16 cellular contexts compared by ENCODE assay signal in genomic region chr2:103132536-103133217, GRCh38.
DNase-seq lines count a peak whose midpoint lies in the region; ATAC-seq and TF ChIP-seq lines count a peak whose summit lies in the region.
"Had no signal": no experiment of that assay in that cellular context is flagged by ENCODE, and none has a peak within 500 bp of the region (broad histone marks: within the 10 kb centered on the region; RNA-seq: fewer than 3 reads in every experiment).

No MANE protein-coding gene starts in this region.

- TF ChIP-seq CTCF in MCF 10A (IDR thresholded peaks at IDR 0.05; ENCODE audit: unreplicated experiment): no peak

- H3K27me3 Mint-ChIP-seq in activated naive CD8-positive, alpha-beta T cell treated with anti-CD3 and anti-CD28 coated beads, Interleukin-2, amount 10 ng/mL, durations not matched to agents 7 days and 5 days: peaks cover 5% of the 10 kb centered on the region
- H3K27me3 Mint-ChIP-seq in MCF 10A (ENCODE audit: insufficient read depth, unreplicated experiment): peaks cover 58% of the 10 kb centered on the region

- peaks cover 23% of the 10 kb centered on the region for H3K36me3 Mint-ChIP-seq in activated naive CD8-positive, alpha-beta T cell treated with anti-CD3 and anti-CD28 coated beads, Interleukin-2, amount 10 ng/mL, durations not matched to agents 7 days and 5 days
- H3K36me3 Mint-ChIP-seq in MCF 10A (ENCODE audit: insufficient read depth, unreplicated experiment): no peaks in the 10 kb centered on the region
- H3K36me3 Mint-ChIP-seq: CD8-positive, alpha-beta T cell had no signal

- peak; percentile 56 for DNase-seq in activated naive CD8-positive, alpha-beta T cell treated with anti-CD3 and anti-CD28 coated beads, Interleukin-2, amount 10 ng/mL, durations not matched to agents 7 days and 5 days
- DNase-seq in foreskin melanocyte (no peak), NCI-H2227 (lab: John Stamatoyannopoulos, UW; ENCODE audit: unreplicated experiment) (no peak), MCF 10A (ENCODE audit: unreplicated experiment) (no peak)
- DNase-seq: central memory CD4-positive, alpha-beta T cell; kidney glomerular epithelial cell; NCI-H1092; NCI-H748 treated with DMSO at 0.1 percent for 48 hours; occipital lobe; stimulated activated CD4-positive, alpha-beta T cell treated with anti-CD3 and anti-CD28 coated beads, Interleukin-4, amount 100 ng/mL, for 1 hour; thyroid gland had no signal

- H3K4me3 Mint-ChIP-seq in activated naive CD8-positive, alpha-beta T cell treated with anti-CD3 and anti-CD28 coated beads, Interleukin-2, amount 10 ng/mL, durations not matched to agents 7 days and 5 days: peak overlapping the region; percentile 83
- H3K4me3 Mint-ChIP-seq in MCF 10A (ENCODE audit: unreplicated experiment): no peak overlapping the region
- H3K4me3 Mint-ChIP-seq: CD8-positive, alpha-beta T cell had no signal

- H3K4me1 Mint-ChIP-seq in activated naive CD8-positive, alpha-beta T cell treated with anti-CD3 and anti-CD28 coated beads, Interleukin-2, amount 10 ng/mL, durations not matched to agents 7 days and 5 days: peaks cover 26% of the 10 kb centered on the region
- no peaks in the 10 kb centered on the region for H3K4me1 Mint-ChIP-seq in MCF 10A (ENCODE audit: insufficient read depth, unreplicated experiment)

- BruUV-seq in MCF 10A (replicated peaks; lab: Mats Ljungman, UMichigan): no TSS peak

- intact Hi-C loops in MCF 10A (cut with micrococcal nuclease): no loop called here

- ATAC-seq in GM19023 (IDR thresholded peaks at IDR 0.05; ENCODE audit: unreplicated experiment): peak; percentile 90
- ATAC-seq in GM21576 (IDR thresholded peaks at IDR 0.05; ENCODE audit: unreplicated experiment): peak; percentile 93
- ATAC-seq in HG03175 (IDR thresholded peaks at IDR 0.05; ENCODE audit: unreplicated experiment): peak; percentile 99
- ATAC-seq in activated naive CD8-positive, alpha-beta T cell treated with anti-CD3 and anti-CD28 coated beads, Interleukin-2, amount 10 ng/mL, durations not matched to agents 7 days and 5 days (ENCODE audit: low read depth): peak; percentile 100
- ATAC-seq in GM18873 (IDR thresholded peaks at IDR 0.05; ENCODE audit: low FRiP score, unreplicated experiment): no peak
- ATAC-seq: CD8-positive, alpha-beta T cell had no signal

- CTCF ChIA-PET in MCF 10A (lab: Yijun Ruan, JAX): interaction anchor here (0.7 kb wide), 1 partner anchor 292 kb away, joined by 3 read pairs; no protein-coding TSS in a partner anchor

- POLR2A ChIA-PET in activated naive CD8-positive, alpha-beta T cell treated with anti-CD3 and anti-CD28 coated beads, Interleukin-2, amount 10 ng/mL, durations not matched to agents 7 days and 5 days (lab: Charles Lee): interaction anchor here (0.6 to 1.6 kb wide), 2 partner anchors 18 to 156 kb away, joined by 3 read pairs; no protein-coding TSS in a partner anchor
- POLR2A ChIA-PET in MCF 10A (lab: Yijun Ruan, JAX): no interaction called here

- peaks cover 19% of the 10 kb centered on the region for H3K9me3 Mint-ChIP-seq in activated naive CD8-positive, alpha-beta T cell treated with anti-CD3 and anti-CD28 coated beads, Interleukin-2, amount 10 ng/mL, durations not matched to agents 7 days and 5 days
- H3K9me3 Mint-ChIP-seq in MCF 10A (ENCODE audit: unreplicated experiment): peaks cover 6% of the 10 kb centered on the region

- peak overlapping the region; percentile 68 for H3K27ac Mint-ChIP-seq in activated naive CD8-positive, alpha-beta T cell treated with anti-CD3 and anti-CD28 coated beads, Interleukin-2, amount 10 ng/mL, durations not matched to agents 7 days and 5 days
- H3K27ac Mint-ChIP-seq in MCF 10A (ENCODE audit: low read depth, unreplicated experiment): no peak overlapping the region
- H3K27ac Mint-ChIP-seq: CD8-positive, alpha-beta T cell had no signal
